In the genomic region with DNA sequence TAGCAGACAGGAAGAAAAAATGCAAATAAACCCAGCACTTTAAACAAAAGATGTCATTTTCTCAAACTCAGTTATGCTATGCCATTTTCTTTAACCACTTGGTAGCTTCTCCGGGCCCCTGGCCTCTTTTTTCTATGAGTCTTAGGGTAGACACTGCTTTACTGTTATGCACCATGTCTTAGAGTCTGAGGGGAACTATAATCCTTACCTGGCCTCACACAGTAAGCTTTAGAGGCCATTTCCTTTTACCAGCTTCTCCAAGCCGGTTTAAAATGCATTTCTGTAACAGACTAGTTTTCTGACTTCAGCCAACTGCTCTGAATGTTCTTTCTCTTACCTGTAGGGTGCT, we compare ENCODE assay signal across 2 cellular contexts.
TF ChIP-seq lines count a peak whose summit lies in the region.

No MANE protein-coding gene starts in this region.

TF ChIP-seq in GM23338, 12 proteins besides CTCF, POLR2A, EP300 and RAD21 (continued from another document):
- TF ChIP-seq, protein P1, sequence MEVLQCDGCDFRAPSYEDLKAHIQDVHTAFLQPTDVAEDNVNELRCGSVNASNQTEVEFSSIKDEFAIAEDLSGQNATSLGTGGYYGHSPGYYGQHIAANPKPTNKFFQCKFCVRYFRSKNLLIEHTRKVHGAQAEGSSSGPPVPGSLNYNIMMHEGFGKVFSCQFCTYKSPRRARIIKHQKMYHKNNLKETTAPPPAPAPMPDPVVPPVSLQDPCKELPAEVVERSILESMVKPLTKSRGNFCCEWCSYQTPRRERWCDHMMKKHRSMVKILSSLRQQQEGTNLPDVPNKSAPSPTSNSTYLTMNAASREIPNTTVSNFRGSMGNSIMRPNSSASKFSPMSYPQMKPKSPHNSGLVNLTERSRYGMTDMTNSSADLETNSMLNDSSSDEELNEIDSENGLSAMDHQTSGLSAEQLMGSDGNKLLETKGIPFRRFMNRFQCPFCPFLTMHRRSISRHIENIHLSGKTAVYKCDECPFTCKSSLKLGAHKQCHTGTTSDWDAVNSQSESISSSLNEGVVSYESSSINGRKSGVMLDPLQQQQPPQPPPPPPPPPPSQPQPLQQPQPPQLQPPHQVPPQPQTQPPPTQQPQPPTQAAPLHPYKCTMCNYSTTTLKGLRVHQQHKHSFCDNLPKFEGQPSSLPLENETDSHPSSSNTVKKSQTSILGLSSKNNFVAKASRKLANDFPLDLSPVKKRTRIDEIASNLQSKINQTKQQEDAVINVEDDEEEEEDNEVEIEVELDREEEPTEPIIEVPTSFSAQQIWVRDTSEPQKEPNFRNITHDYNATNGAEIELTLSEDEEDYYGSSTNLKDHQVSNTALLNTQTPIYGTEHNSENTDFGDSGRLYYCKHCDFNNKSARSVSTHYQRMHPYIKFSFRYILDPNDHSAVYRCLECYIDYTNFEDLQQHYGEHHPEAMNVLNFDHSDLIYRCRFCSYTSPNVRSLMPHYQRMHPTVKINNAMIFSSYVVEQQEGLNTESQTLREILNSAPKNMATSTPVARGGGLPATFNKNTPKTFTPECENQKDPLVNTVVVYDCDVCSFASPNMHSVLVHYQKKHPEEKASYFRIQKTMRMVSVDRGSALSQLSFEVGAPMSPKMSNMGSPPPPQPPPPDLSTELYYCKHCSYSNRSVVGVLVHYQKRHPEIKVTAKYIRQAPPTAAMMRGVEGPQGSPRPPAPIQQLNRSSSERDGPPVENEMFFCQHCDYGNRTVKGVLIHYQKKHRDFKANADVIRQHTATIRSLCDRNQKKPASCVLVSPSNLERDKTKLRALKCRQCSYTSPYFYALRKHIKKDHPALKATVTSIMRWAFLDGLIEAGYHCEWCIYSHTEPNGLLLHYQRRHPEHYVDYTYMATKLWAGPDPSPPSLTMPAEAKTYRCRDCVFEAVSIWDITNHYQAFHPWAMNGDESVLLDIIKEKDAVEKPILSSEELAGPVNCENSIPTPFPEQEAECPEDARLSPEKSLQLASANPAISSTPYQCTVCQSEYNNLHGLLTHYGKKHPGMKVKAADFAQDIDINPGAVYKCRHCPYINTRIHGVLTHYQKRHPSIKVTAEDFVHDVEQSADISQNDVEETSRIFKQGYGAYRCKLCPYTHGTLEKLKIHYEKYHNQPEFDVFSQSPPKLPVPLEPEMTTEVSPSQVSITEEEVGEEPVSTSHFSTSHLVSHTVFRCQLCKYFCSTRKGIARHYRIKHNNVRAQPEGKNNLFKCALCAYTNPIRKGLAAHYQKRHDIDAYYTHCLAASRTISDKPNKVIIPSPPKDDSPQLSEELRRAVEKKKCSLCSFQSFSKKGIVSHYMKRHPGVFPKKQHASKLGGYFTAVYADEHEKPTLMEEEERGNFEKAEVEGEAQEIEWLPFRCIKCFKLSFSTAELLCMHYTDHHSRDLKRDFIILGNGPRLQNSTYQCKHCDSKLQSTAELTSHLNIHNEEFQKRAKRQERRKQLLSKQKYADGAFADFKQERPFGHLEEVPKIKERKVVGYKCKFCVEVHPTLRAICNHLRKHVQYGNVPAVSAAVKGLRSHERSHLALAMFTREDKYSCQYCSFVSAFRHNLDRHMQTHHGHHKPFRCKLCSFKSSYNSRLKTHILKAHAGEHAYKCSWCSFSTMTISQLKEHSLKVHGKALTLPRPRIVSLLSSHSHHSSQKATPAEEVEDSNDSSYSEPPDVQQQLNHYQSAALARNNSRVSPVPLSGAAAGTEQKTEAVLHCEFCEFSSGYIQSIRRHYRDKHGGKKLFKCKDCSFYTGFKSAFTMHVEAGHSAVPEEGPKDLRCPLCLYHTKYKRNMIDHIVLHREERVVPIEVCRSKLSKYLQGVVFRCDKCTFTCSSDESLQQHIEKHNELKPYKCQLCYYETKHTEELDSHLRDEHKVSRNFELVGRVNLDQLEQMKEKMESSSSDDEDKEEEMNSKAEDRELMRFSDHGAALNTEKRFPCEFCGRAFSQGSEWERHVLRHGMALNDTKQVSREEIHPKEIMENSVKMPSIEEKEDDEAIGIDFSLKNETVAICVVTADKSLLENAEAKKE (CRISPR knock-in tag; IDR thresholded peaks at IDR 0.05), result no peak
- TF ChIP-seq NANOG (IDR thresholded peaks at IDR 0.05; ENCODE audit: borderline replicate concordance) (no peak), ZNF331 (CRISPR knock-in tag; IDR thresholded peaks at IDR 0.05; ENCODE audit: low read depth) (no peak), EZH2 (IDR thresholded peaks at IDR 0.05; ENCODE audit: low read depth, unreplicated experiment) (no peak), EZH2phosphoT487 (IDR thresholded peaks at IDR 0.05; ENCODE audit: unreplicated experiment) (no peak), JUNB (IDR thresholded peaks at IDR 0.05; ENCODE audit: unreplicated experiment) (no peak)
- TF ChIP-seq, protein P2, sequence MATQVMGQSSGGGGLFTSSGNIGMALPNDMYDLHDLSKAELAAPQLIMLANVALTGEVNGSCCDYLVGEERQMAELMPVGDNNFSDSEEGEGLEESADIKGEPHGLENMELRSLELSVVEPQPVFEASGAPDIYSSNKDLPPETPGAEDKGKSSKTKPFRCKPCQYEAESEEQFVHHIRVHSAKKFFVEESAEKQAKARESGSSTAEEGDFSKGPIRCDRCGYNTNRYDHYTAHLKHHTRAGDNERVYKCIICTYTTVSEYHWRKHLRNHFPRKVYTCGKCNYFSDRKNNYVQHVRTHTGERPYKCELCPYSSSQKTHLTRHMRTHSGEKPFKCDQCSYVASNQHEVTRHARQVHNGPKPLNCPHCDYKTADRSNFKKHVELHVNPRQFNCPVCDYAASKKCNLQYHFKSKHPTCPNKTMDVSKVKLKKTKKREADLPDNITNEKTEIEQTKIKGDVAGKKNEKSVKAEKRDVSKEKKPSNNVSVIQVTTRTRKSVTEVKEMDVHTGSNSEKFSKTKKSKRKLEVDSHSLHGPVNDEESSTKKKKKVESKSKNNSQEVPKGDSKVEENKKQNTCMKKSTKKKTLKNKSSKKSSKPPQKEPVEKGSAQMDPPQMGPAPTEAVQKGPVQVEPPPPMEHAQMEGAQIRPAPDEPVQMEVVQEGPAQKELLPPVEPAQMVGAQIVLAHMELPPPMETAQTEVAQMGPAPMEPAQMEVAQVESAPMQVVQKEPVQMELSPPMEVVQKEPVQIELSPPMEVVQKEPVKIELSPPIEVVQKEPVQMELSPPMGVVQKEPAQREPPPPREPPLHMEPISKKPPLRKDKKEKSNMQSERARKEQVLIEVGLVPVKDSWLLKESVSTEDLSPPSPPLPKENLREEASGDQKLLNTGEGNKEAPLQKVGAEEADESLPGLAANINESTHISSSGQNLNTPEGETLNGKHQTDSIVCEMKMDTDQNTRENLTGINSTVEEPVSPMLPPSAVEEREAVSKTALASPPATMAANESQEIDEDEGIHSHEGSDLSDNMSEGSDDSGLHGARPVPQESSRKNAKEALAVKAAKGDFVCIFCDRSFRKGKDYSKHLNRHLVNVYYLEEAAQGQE (IDR thresholded peaks at IDR 0.05; ENCODE audit: unreplicated experiment), result no peak
- TF ChIP-seq, protein P3, sequence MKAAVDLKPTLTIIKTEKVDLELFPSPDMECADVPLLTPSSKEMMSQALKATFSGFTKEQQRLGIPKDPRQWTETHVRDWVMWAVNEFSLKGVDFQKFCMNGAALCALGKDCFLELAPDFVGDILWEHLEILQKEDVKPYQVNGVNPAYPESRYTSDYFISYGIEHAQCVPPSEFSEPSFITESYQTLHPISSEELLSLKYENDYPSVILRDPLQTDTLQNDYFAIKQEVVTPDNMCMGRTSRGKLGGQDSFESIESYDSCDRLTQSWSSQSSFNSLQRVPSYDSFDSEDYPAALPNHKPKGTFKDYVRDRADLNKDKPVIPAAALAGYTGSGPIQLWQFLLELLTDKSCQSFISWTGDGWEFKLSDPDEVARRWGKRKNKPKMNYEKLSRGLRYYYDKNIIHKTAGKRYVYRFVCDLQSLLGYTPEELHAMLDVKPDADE (IDR thresholded peaks at IDR 0.05), result no peak

TF ChIP-seq in SK-N-SH treated with all-trans-retinoic acid at 6 μM for 48 hours, 23 proteins besides CTCF, POLR2A, EP300 and RAD21 (continued from another document):
- TF ChIP-seq, protein P4, sequence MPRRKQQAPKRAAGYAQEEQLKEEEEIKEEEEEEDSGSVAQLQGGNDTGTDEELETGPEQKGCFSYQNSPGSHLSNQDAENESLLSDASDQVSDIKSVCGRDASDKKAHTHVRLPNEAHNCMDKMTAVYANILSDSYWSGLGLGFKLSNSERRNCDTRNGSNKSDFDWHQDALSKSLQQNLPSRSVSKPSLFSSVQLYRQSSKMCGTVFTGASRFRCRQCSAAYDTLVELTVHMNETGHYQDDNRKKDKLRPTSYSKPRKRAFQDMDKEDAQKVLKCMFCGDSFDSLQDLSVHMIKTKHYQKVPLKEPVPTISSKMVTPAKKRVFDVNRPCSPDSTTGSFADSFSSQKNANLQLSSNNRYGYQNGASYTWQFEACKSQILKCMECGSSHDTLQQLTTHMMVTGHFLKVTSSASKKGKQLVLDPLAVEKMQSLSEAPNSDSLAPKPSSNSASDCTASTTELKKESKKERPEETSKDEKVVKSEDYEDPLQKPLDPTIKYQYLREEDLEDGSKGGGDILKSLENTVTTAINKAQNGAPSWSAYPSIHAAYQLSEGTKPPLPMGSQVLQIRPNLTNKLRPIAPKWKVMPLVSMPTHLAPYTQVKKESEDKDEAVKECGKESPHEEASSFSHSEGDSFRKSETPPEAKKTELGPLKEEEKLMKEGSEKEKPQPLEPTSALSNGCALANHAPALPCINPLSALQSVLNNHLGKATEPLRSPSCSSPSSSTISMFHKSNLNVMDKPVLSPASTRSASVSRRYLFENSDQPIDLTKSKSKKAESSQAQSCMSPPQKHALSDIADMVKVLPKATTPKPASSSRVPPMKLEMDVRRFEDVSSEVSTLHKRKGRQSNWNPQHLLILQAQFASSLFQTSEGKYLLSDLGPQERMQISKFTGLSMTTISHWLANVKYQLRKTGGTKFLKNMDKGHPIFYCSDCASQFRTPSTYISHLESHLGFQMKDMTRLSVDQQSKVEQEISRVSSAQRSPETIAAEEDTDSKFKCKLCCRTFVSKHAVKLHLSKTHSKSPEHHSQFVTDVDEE (CRISPR knock-in tag; IDR thresholded peaks at IDR 0.05), result no peak
- no peak for TF ChIP-seq BACH2 (CRISPR knock-in tag; IDR thresholded peaks at IDR 0.05; ENCODE audit: borderline replicate concordance)
- no peak for TF ChIP-seq ZNF565 (CRISPR knock-in tag; conservative IDR thresholded peaks at IDR 0.05; ENCODE audit: low read depth)
- TF ChIP-seq ARNTL (CRISPR knock-in tag; IDR thresholded peaks at IDR 0.05; ENCODE audit: borderline replicate concordance, low read depth), result no peak
- no peak for TF ChIP-seq GLIS3 (CRISPR knock-in tag; IDR thresholded peaks at IDR 0.05)
- no peak for TF ChIP-seq TCF4 (CRISPR knock-in tag; IDR thresholded peaks at IDR 0.05; ENCODE audit: borderline replicate concordance)
- TF ChIP-seq, protein P5, sequence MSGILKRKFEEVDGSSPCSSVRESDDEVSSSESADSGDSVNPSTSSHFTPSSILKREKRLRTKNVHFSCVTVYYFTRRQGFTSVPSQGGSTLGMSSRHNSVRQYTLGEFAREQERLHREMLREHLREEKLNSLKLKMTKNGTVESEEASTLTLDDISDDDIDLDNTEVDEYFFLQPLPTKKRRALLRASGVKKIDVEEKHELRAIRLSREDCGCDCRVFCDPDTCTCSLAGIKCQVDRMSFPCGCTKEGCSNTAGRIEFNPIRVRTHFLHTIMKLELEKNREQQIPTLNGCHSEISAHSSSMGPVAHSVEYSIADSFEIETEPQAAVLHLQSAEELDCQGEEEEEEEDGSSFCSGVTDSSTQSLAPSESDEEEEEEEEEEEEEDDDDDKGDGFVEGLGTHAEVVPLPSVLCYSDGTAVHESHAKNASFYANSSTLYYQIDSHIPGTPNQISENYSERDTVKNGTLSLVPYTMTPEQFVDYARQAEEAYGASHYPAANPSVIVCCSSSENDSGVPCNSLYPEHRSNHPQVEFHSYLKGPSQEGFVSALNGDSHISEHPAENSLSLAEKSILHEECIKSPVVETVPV (CRISPR knock-in tag; IDR thresholded peaks at IDR 0.05), result no peak
- TF ChIP-seq ZC3H10 (CRISPR knock-in tag; IDR thresholded peaks at IDR 0.05), result no peak
- TF ChIP-seq OSR1 (CRISPR knock-in tag; IDR thresholded peaks at IDR 0.05), result no peak
TF ChIP-seq in SK-N-SH treated with all-trans-retinoic acid at 6 μM for 48 hours: peak in this region for 0.
